In the genomic region with DNA sequence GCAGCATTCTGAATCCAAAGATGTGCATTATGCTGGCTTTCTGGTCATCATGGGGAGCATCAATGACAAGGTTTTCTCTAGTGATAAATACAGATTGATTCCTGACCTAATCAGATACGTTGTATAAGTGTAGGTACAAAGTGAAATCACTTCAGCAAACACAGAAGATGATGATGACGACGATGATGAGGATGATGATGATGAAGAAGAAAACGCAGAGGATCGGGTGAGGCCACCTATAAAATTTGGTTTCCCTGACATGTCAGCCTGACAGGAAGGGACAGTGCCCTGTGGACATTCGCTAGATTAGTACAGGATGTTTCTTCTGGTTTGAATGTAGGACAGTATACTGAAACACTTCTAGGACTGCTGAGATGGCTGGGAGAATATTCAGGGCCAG, we compare ENCODE assay signal across 15 cellular contexts.
"Had no signal": no experiment of that assay in that cellular context is flagged by ENCODE, and none has a peak within 500 bp of the region (broad histone marks: within the 10 kb centered on the region; RNA-seq: fewer than 3 reads in every experiment).

No MANE protein-coding gene starts in this region.

- H3K9me3 Mint-ChIP-seq: activated naive CD4-positive, alpha-beta T cell treated with anti-CD3 and anti-CD28 coated beads, Interleukin-2, amount 50 U/mL, for 72 hours; dendritic cell treated with granulocyte-macrophage colony-stimulating factor and Interleukin-4, amounts not matched to agents 40 ng/mL and 50 ng/mL, for 4 days; neural progenitor cell had no signal

- H3K4me1 Mint-ChIP-seq: neural progenitor cell had no signal

- H3K4me3 Mint-ChIP-seq: dendritic cell treated with granulocyte-macrophage colony-stimulating factor and Interleukin-4, amounts not matched to agents 40 ng/mL and 50 ng/mL, for 4 days; neural progenitor cell had no signal

- H3K9me3 ChIP-seq: breast epithelium, SK-N-SH, thyroid gland had no signal

- H3K4me3 ChIP-seq: breast epithelium, neural progenitor cell, thyroid gland had no signal

- H3K27ac ChIP-seq: breast epithelium, neural progenitor cell, thyroid gland had no signal

- H3K27me3 Mint-ChIP-seq: dendritic cell treated with granulocyte-macrophage colony-stimulating factor and Interleukin-4, amounts not matched to agents 40 ng/mL and 50 ng/mL, for 4 days had no signal

- H3K27me3 ChIP-seq: breast epithelium, neural progenitor cell, thyroid gland had no signal

- ATAC-seq: activated naive CD4-positive, alpha-beta T cell treated with anti-CD3 and anti-CD28 coated beads, Interleukin-2, amount 50 U/mL, for 72 hours had no signal

- H3K4me1 ChIP-seq: breast epithelium, neural progenitor cell, thyroid gland had no signal

- DNase-seq: activated CD4-positive, CD25-positive, alpha-beta regulatory T cell treated with anti-CD3 and anti-CD28 coated beads, Interleukin-2, amount 50 U/mL, for 72 hours; anterior cingulate cortex; cerebellar nuclear complex; effector memory CD4-positive, alpha-beta T cell; foreskin fibroblast; glutamatergic neuron; kidney glomerular epithelial cell; SK-N-SH; stimulated activated CD4-positive, alpha-beta T cell treated with anti-CD3 and anti-CD28 coated beads, Interleukin-1b, Interleukin-23, amount 100 ng/mL, for 48 hours; T-helper 1 cell; thyroid gland had no signal

- H3K27ac Mint-ChIP-seq: dendritic cell treated with granulocyte-macrophage colony-stimulating factor and Interleukin-4, amounts not matched to agents 40 ng/mL and 50 ng/mL, for 4 days; neural progenitor cell had no signal
